Comparison of ENCODE assay signal across 8 cellular contexts in genomic region chr12:6953417-6954315, GRCh38. TPM values are rescaled to one million over a fixed set of nuclear protein-coding genes. Genes with fewer than 3 reads are reported as not detected.
A peak's percentile ranks its signal among the peaks of the same experiment; 100 is the strongest.
DNase-seq lines count a peak whose midpoint lies in the region; ATAC-seq and TF ChIP-seq lines count a peak whose summit lies in the region.
"Had no signal": no experiment of that assay in that cellular context is flagged by ENCODE, and none has a peak within 500 bp of the region (broad histone marks: within the 10 kb centered on the region; RNA-seq: fewer than 3 reads in every experiment).

No MANE protein-coding gene starts in this region.

- peak overlapping the region in 3 of 4 donors; percentile 11 to 49 (median 46) for H3K4me3 ChIP-seq in tibial nerve
- H3K4me3 ChIP-seq: cardiac muscle cell had no signal

- TF ChIP-seq CTCF in nephron progenitor cell (IDR thresholded peaks at IDR 0.05) (no peak), tibial nerve (IDR thresholded peaks at IDR 0.05) (peak in 1 of 5 experiments; percentile 15)

- peak; percentile 26 to 35 (median 29) for DNase-seq in activated CD4-positive, CD25-positive, alpha-beta regulatory T cell (lab: John Stamatoyannopoulos, UW)
- peak; percentile 51 for DNase-seq in dermis blood vessel endothelial cell
- no peak for DNase-seq in nephron progenitor cell
- peak in 1 of 2 donors; percentile 76 for DNase-seq in tibial nerve (ENCODE audit: low spot score in 2 of 2)
- no peak for DNase-seq in EL

- peaks cover 53% of the 10 kb centered on the region for H3K4me1 Mint-ChIP-seq in nephron progenitor cell

- peaks cover 2% of the 10 kb centered on the region for H3K27me3 Mint-ChIP-seq in nephron progenitor cell (ENCODE audit: low read depth, poor library complexity)

- H3K36me3 ChIP-seq in tibial nerve: no peaks in the 10 kb centered on the region
- H3K36me3 ChIP-seq: cardiac muscle cell had no signal

- H3K4me1 ChIP-seq in tibial nerve: peaks cover 0 to 53% (median 19%) of the 10 kb centered on the region in 4 donors

- TF ChIP-seq EP300 in tibial nerve (IDR thresholded peaks at IDR 0.05): peak in 1 of 2 donors; percentile 51

- H3K27ac Mint-ChIP-seq in nephron progenitor cell: peak overlapping the region; percentile 45

- H3K27me3 ChIP-seq in tibial nerve: no peaks in the 10 kb centered on the region
- H3K27me3 ChIP-seq: cardiac muscle cell had no signal

- ATAC-seq in GM19372 (IDR thresholded peaks at IDR 0.05; ENCODE audit: low read depth, unreplicated experiment) (peak; percentile 45), HG03342 (IDR thresholded peaks at IDR 0.05; ENCODE audit: unreplicated experiment) (peak; percentile 50)

- peak in 1 of 2 donors; percentile 23 for TF ChIP-seq POLR2A in tibial nerve (IDR thresholded peaks at IDR 0.05)

- H3K9me3 Mint-ChIP-seq in nephron progenitor cell: no peaks in the 10 kb centered on the region

- 36 to 38% methylated on average over 24 of the region's 24 CpGs for WGBS in tibial nerve, 2 donors

- peak overlapping the region in 3 of 4 donors; percentile 53 to 80 (median 74) for H3K27ac ChIP-seq in tibial nerve
- H3K27ac ChIP-seq: cardiac muscle cell had no signal

- H3K4me3 Mint-ChIP-seq in nephron progenitor cell: no peak overlapping the region

- H3K9me3 ChIP-seq in tibial nerve: no peaks in the 10 kb centered on the region

- no peaks in the 10 kb centered on the region for H3K36me3 Mint-ChIP-seq in nephron progenitor cell (ENCODE audit: low read depth)

RNA-seq across cellular contexts. Expression of gene PTPN6, which starts 2.5 kb away (rescaled TPM):
- total RNA-seq in dermis blood vessel endothelial cell (2.4 and 3.4 TPM in 2 replicates), tibial nerve (10 to 100 TPM; 11.9 to 31.5 (median 20.8) TPM)

RNA-seq across cellular contexts. Expression of gene C12orf57, which starts 9.8 kb away (rescaled TPM):
- total RNA-seq in dermis blood vessel endothelial cell (73.7 and 177 TPM in 2 replicates), tibial nerve (100 to 1,000 TPM; 569 to 764 (median 665) TPM)

RNA-seq across cellular contexts. Expression of gene RNU7-1, which starts 10.1 kb away (rescaled TPM):
- total RNA-seq in dermis blood vessel endothelial cell (not detected in 2 replicates), tibial nerve (not detected)
- total RNA-seq: cardiac muscle cell had no signal

RNA-seq across cellular contexts. Expression of gene PHB2, which starts 16.8 kb away (rescaled TPM):
- total RNA-seq in dermis blood vessel endothelial cell (191 and 205 TPM in 2 replicates), tibial nerve (100 to 1,000 TPM; 138 to 178 (median 149) TPM)

RNA-seq across cellular contexts. Expression of gene EMG1, which starts 17.0 kb away (rescaled TPM):
- total RNA-seq in dermis blood vessel endothelial cell (35.6 and 39.3 TPM in 2 replicates), tibial nerve (10 to 100 TPM; 27.7 to 37.7 (median 35.9) TPM)

Comparison
In these comparisons a context has a peak if more than half of its experiments do, and no peak if none do; other contexts are left out.
1. DNase-seq: peak in activated CD4-positive, CD25-positive, alpha-beta regulatory T cell (4 of 4) and dermis blood vessel endothelial cell (single experiment); none in nephron progenitor cell (single experiment) and EL (single experiment).